Comparison of ENCODE assay signal across 18 cellular contexts in genomic region chr5:78624011-78624541, GRCh38. TPM values are rescaled to one million over a fixed set of nuclear protein-coding genes. Genes with fewer than 3 reads are reported as not detected.
A peak's percentile ranks its signal among the peaks of the same experiment; 100 is the strongest.
DNase-seq lines count a peak whose midpoint lies in the region; ATAC-seq and TF ChIP-seq lines count a peak whose summit lies in the region.
"Had no signal": no experiment of that assay in that cellular context is flagged by ENCODE, and none has a peak within 500 bp of the region (broad histone marks: within the 10 kb centered on the region; RNA-seq: fewer than 3 reads in every experiment).

No MANE protein-coding gene starts in this region.

- no peaks in the 10 kb centered on the region for H3K36me3 ChIP-seq in breast epithelium
- peaks cover 7% of the 10 kb centered on the region for H3K36me3 ChIP-seq in mammary epithelial cell (ENCODE audit: insufficient read depth, low read length)
- H3K36me3 ChIP-seq: upper lobe of right lung had no signal

- no peak for DNase-seq in breast epithelium (ENCODE audit: low spot score in 2 of 2)
- no peak for DNase-seq in mammary epithelial cell
- DNase-seq in fibroblast of the aortic adventitia (ENCODE audit: low read depth) = peak; percentile 40
- DNase-seq in midbrain (lab: John Stamatoyannopoulos, UW) = peak; percentile 17
- peak; percentile 36 for DNase-seq in type B pancreatic cell (ENCODE audit: extremely low spot score, unreplicated experiment)
- no peak for DNase-seq in GM10266 (ENCODE audit: extremely low spot score)
- no peak for DNase-seq in HCEC 1CT
- DNase-seq: activated CD8-positive, alpha-beta T cell treated with anti-CD3 and anti-CD28 coated beads, Interleukin-2, amount 10 ng/mL, durations not matched to agents 7 days and 5 days; activated T-cell treated with anti-CD3 and anti-CD28 coated beads, Interleukin-2, amount 50 U/mL, for 72 hours; effector CD8-positive, alpha-beta T cell; Kasumi-1; NCI-H1105 treated with DMSO at 0.1 percent for 48 hours; upper lobe of right lung had no signal

- TF ChIP-seq CTCF in breast epithelium (IDR thresholded peaks at IDR 0.05) (no peak), mammary epithelial cell (conservative IDR thresholded peaks at IDR 0.05 in 1 of 2, IDR thresholded peaks at IDR 0.05 in 1 of 2; ENCODE audit: extremely low read depth in 1 of 2, insufficient read depth in 1 of 2, low read depth in 1 of 2, low read length in 2 of 2) (no peak), fibroblast of the aortic adventitia (IDR thresholded peaks at IDR 0.05; ENCODE audit: insufficient read depth, low read length) (no peak), type B pancreatic cell (conservative IDR thresholded peaks at IDR 0.05) (no peak), GM10266 (IDR thresholded peaks at IDR 0.05; ENCODE audit: control insufficient read depth, insufficient read depth, low read depth, missing control alignments) (no peak)

- peaks cover 83% of the 10 kb centered on the region for H3K79me2 ChIP-seq in mammary epithelial cell (ENCODE audit: insufficient read depth, low read length)

- CTCF ChIA-PET in mammary epithelial cell (lab: Charles Lee; ENCODE audit: low non-redundant PET) = no interaction called here

- ATAC-seq in HG03135 (IDR thresholded peaks at IDR 0.05; ENCODE audit: unreplicated experiment) = no peak
- ATAC-seq: activated CD8-positive, alpha-beta T cell treated with anti-CD3 and anti-CD28 coated beads, Interleukin-2, amount 10 ng/mL, durations not matched to agents 7 days and 5 days; activated T-cell treated with anti-CD3 and anti-CD28 coated beads, Interleukin-2, amount 50 U/mL, for 72 hours; stimulated activated effector memory CD8-positive, alpha-beta T cell treated with anti-CD3 and anti-CD28 coated beads, Interleukin-12 subunit alpha, Interleukin-12 subunit beta, amount 100 ng/mL, for 72 hours; upper lobe of right lung had no signal

- peaks cover 4 to 6% of the 10 kb centered on the region in 2 donors for H3K9me3 ChIP-seq in breast epithelium
- peaks cover 6% of the 10 kb centered on the region for H3K9me3 ChIP-seq in mammary epithelial cell (replicated peaks; ENCODE audit: insufficient read depth, low read length)
- H3K9me3 ChIP-seq: HAP-1, upper lobe of right lung had no signal

- BruUV-seq in mammary epithelial cell (replicated peaks; lab: Mats Ljungman, UMichigan) = no TSS peak

- in situ Hi-C loops in mammary epithelial cell (cut with MboI; ENCODE audit: low sequenced_read_pairs in 2 of 2) = no loop called here

- peaks cover 68% of the 10 kb centered on the region for H3K4me1 Mint-ChIP-seq in type B pancreatic cell (ENCODE audit: unreplicated experiment)
- H3K4me1 Mint-ChIP-seq: central memory CD8-positive, alpha-beta T cell; stimulated activated effector memory CD8-positive, alpha-beta T cell treated with anti-CD3 and anti-CD28 coated beads, Interleukin-12 subunit alpha, Interleukin-12 subunit beta, amount 100 ng/mL, for 72 hours had no signal

- H3K4me1 ChIP-seq in breast epithelium = no peaks in the 10 kb centered on the region
- H3K4me1 ChIP-seq in mammary epithelial cell (ENCODE audit: insufficient read depth, low read length) = peaks cover 3% of the 10 kb centered on the region
- H3K4me1 ChIP-seq: HAP-1 had no signal

- H3K9me3 Mint-ChIP-seq in type B pancreatic cell = peaks cover 4% of the 10 kb centered on the region
- H3K9me3 Mint-ChIP-seq: activated T-cell treated with anti-CD3 and anti-CD28 coated beads, Interleukin-2, amount 50 U/mL, for 72 hours; central memory CD8-positive, alpha-beta T cell; stimulated activated effector memory CD8-positive, alpha-beta T cell treated with anti-CD3 and anti-CD28 coated beads, Interleukin-12 subunit alpha, Interleukin-12 subunit beta, amount 100 ng/mL, for 72 hours had no signal

- no peaks in the 10 kb centered on the region for H4K20me1 ChIP-seq in mammary epithelial cell (ENCODE audit: insufficient read depth, low read length)

- 55% methylated on average over 2 of the region's 2 CpGs for WGBS in mammary epithelial cell (ENCODE audit: low coverage, missing lambda C conversion rate)

- dilution Hi-C loops in mammary epithelial cell (cut with HindIII; ENCODE audit: low sequenced_read_pairs) = no loop called here

- H3K4me2 ChIP-seq in mammary epithelial cell (ENCODE audit: insufficient read depth, low read depth, low read length) = no peak overlapping the region

- H3K27ac ChIP-seq in breast epithelium (peak overlapping the region; percentile 4 to 39), mammary epithelial cell (ENCODE audit: insufficient read depth, low read depth, low read length) (no peak overlapping the region)
- H3K27ac ChIP-seq: upper lobe of right lung, VCaP had no signal

- H3K27me3 Mint-ChIP-seq in type B pancreatic cell = peaks cover 4% of the 10 kb centered on the region

- H3K4me3 ChIP-seq in breast epithelium (no peak overlapping the region), mammary epithelial cell (replicated peaks in 1 of 3; ENCODE audit: insufficient read depth in 1 of 3, low read depth in 2 of 3, low read length in 3 of 3) (no peak overlapping the region), fibroblast of the aortic adventitia (ENCODE audit: low read depth, low read length) (no peak overlapping the region)
- H3K4me3 ChIP-seq: HAP-1, upper lobe of right lung had no signal

- no peak overlapping the region for H3K9ac ChIP-seq in mammary epithelial cell (ENCODE audit: insufficient read depth, low read length)

- peaks cover 32% of the 10 kb centered on the region for H3K36me3 Mint-ChIP-seq in type B pancreatic cell
- H3K36me3 Mint-ChIP-seq: stimulated activated effector memory CD8-positive, alpha-beta T cell treated with anti-CD3 and anti-CD28 coated beads, Interleukin-12 subunit alpha, Interleukin-12 subunit beta, amount 100 ng/mL, for 72 hours had no signal

- no peak for TF ChIP-seq POLR2A in breast epithelium (IDR thresholded peaks at IDR 0.05)

- peak overlapping the region; percentile 46 for H3K27ac Mint-ChIP-seq in type B pancreatic cell
- H3K27ac Mint-ChIP-seq: activated CD8-positive, alpha-beta T cell treated with anti-CD3 and anti-CD28 coated beads, Interleukin-2, amount 10 ng/mL, durations not matched to agents 7 days and 5 days; activated T-cell treated with anti-CD3 and anti-CD28 coated beads, Interleukin-2, amount 50 U/mL, for 72 hours; stimulated activated effector memory CD8-positive, alpha-beta T cell treated with anti-CD3 and anti-CD28 coated beads, Interleukin-12 subunit alpha, Interleukin-12 subunit beta, amount 100 ng/mL, for 72 hours had no signal

- H3K4me3 Mint-ChIP-seq in type B pancreatic cell = peak overlapping the region; percentile 24
- H3K4me3 Mint-ChIP-seq: activated CD8-positive, alpha-beta T cell treated with anti-CD3 and anti-CD28 coated beads, Interleukin-2, amount 10 ng/mL, durations not matched to agents 7 days and 5 days; activated T-cell treated with anti-CD3 and anti-CD28 coated beads, Interleukin-2, amount 50 U/mL, for 72 hours; central memory CD8-positive, alpha-beta T cell; stimulated activated effector memory CD8-positive, alpha-beta T cell treated with anti-CD3 and anti-CD28 coated beads, Interleukin-12 subunit alpha, Interleukin-12 subunit beta, amount 100 ng/mL, for 72 hours had no signal

- no peaks in the 10 kb centered on the region for H3K27me3 ChIP-seq in breast epithelium
- H3K27me3 ChIP-seq in mammary epithelial cell (ENCODE audit: insufficient read depth, low read length) = no peaks in the 10 kb centered on the region
- H3K27me3 ChIP-seq: upper lobe of right lung had no signal

- H2AFZ ChIP-seq in mammary epithelial cell (ENCODE audit: low read depth, low read length) = no peak overlapping the region

- intact Hi-C loops in breast epithelium (cut with DNase I; ENCODE audit: low total_unique reads) = no loop called here
- intact Hi-C loops in mammary epithelial cell (cut with micrococcal nuclease) = no loop called here

RNA-seq across cellular contexts. Expression of gene LHFPL2, which starts 24.5 kb away (rescaled TPM):
- total RNA-seq in breast epithelium (10 to 100 TPM; 36.8 to 61.8 (median 41.3) TPM), mammary epithelial cell (10 to 100 TPM; 52.5 to 53.5 TPM), fibroblast of the aortic adventitia (ENCODE audit: low replicate concordance) (42.8 and 81.2 TPM in 2 replicates), type B pancreatic cell (ENCODE audit: low replicate concordance) (17.9 and 35.3 TPM in 2 replicates)
- polyA plus RNA-seq in mammary epithelial cell = 11.5 TPM
- polyA minus RNA-seq in mammary epithelial cell = 20.2 TPM

Comparison
In these comparisons a context has a peak if more than half of its experiments do, and no peak if none do; other contexts are left out.
1. DNase-seq: peak in fibroblast of the aortic adventitia (single experiment), midbrain (single experiment) and type B pancreatic cell (single experiment); none in breast epithelium (0 of 2), mammary epithelial cell (single experiment), GM10266 (single experiment) and HCEC 1CT (single experiment).